ENCODE assay signal across 18 cellular contexts in the genomic region with DNA sequence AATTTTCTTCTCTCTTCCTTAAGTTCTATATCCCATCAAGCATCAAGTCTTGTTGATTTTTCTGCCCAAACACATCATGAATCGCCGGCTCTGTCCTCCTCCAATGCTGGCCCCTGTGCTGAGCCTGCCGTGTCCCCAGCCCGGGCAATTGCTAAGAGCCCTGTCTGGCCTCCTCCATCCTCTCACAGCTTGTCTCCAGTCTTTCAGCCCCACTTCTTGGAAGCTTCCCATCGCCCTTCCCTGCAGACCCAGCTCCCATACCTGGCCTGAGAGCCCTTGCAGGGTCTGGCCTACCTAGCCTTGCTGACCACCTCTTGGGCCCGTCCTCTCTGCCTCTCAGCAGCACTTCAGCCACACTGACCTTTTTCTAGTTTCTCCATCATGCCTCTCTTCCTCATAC.
"Had no signal": no experiment of that assay in that cellular context is flagged by ENCODE, and none has a peak within 500 bp of the region (broad histone marks: within the 10 kb centered on the region; RNA-seq: fewer than 3 reads in every experiment).

No MANE protein-coding gene starts in this region.

- DNase-seq: cerebellar nuclear complex; hippocampal formation; lower lobe of right lung; natural killer cell; nucleus accumbens; pancreas; right cardiac atrium; small intestine; stimulated activated CD4-positive, alpha-beta T cell treated with anti-CD3 and anti-CD28 coated beads, Interleukin-12 subunit alpha, Interleukin-12 subunit beta, amount 100 ng/mL, for 4 hours; stimulated activated naive CD4-positive, alpha-beta T cell treated with Interleukin-2 at 50 U/mL for 16 hours; tibial artery had no signal

- H3K36me3 Mint-ChIP-seq: natural killer cell had no signal

- ATAC-seq: esophagus mucosa, left lobe of liver, lower lobe of right lung, natural killer cell, pancreas had no signal

- H3K27ac Mint-ChIP-seq: dendritic cell treated with granulocyte-macrophage colony-stimulating factor and Interleukin-4, amounts not matched to agents 40 ng/mL and 50 ng/mL, for 4 days; memory B cell; mesothelial cell of epicardium; neural progenitor cell; progenitor cell of endocrine pancreas had no signal

- H3K4me3 Mint-ChIP-seq: dendritic cell treated with granulocyte-macrophage colony-stimulating factor and Interleukin-4, amounts not matched to agents 40 ng/mL and 50 ng/mL, for 4 days; memory B cell; mesothelial cell of epicardium; natural killer cell; neural progenitor cell had no signal

- H3K9me3 Mint-ChIP-seq: natural killer cell had no signal
